In genomic region chr18:57927511-57927910, GRCh38 we compare ENCODE assay signal across 31 cellular contexts.
"Had no signal": no experiment of that assay in that cellular context is flagged by ENCODE, and none has a peak within 500 bp of the region (broad histone marks: within the 10 kb centered on the region; RNA-seq: fewer than 3 reads in every experiment).

No MANE protein-coding gene starts in this region.

- H3K9me3 ChIP-seq: left lung, neutrophil, ovary, right atrium auricular region, stomach, testis, thyroid gland, transverse colon, upper lobe of right lung had no signal

- H3K9ac ChIP-seq: neural progenitor cell had no signal

- H3K27me3 Mint-ChIP-seq: naive B cell; progenitor cell of endocrine pancreas; stimulated activated naive B cell treated with anti-CD40 and anti-IgM and Interleukin-4, amounts not matched to agents 10 μg/mL and 1 μg/mL and 100 μg/mL, for 72 hours had no signal

- H3K4me1 ChIP-seq: neural progenitor cell, testis, upper lobe of right lung had no signal

- H2AFZ ChIP-seq: neural progenitor cell had no signal

- DNase-seq: hippocampal formation; kidney glomerular epithelial cell; left cardiac atrium; left lung; mesendoderm; naive B cell; natural killer cell; nephron progenitor cell; occipital lobe; ovary; stimulated activated CD4-positive, alpha-beta T cell treated with anti-CD3 and anti-CD28 coated beads, Interleukin-12 subunit alpha, Interleukin-12 subunit beta, amount 100 ng/mL, for 4 hours; stimulated activated CD4-positive, alpha-beta T cell treated with anti-CD3 and anti-CD28 coated beads, Interleukin-15, amount 100 ng/mL, for 24 hours; stimulated activated CD4-positive, alpha-beta T cell treated with anti-CD3 and anti-CD28 coated beads, Interleukin-2, amount 100 ng/mL, for 24 hours; stimulated activated CD4-positive, alpha-beta T cell treated with anti-CD3 and anti-CD28 coated beads, Interleukin-4, amount 100 ng/mL, for 1 hour; stimulated activated naive B cell treated with anti-CD40 and anti-IgM and Interleukin-4, amounts not matched to agents 10 μg/mL and 1 μg/mL and 100 μg/mL, for 72 hours; stimulated activated naive CD8-positive, alpha-beta T cell treated with anti-CD3 and anti-CD28 coated beads, Interleukin-15, Interleukin-2, amounts not matched to agents 100 U/mL and 50 U/mL, for 24 hours; stomach; testis; thyroid gland; transverse colon; upper lobe of right lung had no signal

- H3K4me2 ChIP-seq: neural progenitor cell had no signal

- H3K9me3 Mint-ChIP-seq: mesothelial cell of epicardium; naive B cell; natural killer cell; nephron progenitor cell; neural progenitor cell; stimulated activated naive B cell treated with anti-CD40 and anti-IgM and Interleukin-4, amounts not matched to agents 10 μg/mL and 1 μg/mL and 100 μg/mL, for 72 hours had no signal

- H3K27ac ChIP-seq: left lung, neural progenitor cell, neutrophil, ovary, right atrium auricular region, skin epidermis, stomach, testis, thyroid gland, transverse colon, upper lobe of right lung had no signal

- H3K4me3 ChIP-seq: left lung, lung, neural progenitor cell, ovary, right atrium auricular region, skin epidermis, stomach, testis, thyroid gland, transverse colon, upper lobe of right lung had no signal

- H3K36me3 ChIP-seq: left lung, neural progenitor cell, neutrophil, ovary, right atrium auricular region, stomach, thyroid gland, transverse colon, upper lobe of right lung had no signal

- H3K4me3 Mint-ChIP-seq: mesothelial cell of epicardium; naive B cell; natural killer cell; nephron progenitor cell; neural progenitor cell; stimulated activated naive B cell treated with anti-CD40 and anti-IgM and Interleukin-4, amounts not matched to agents 10 μg/mL and 1 μg/mL and 100 μg/mL, for 72 hours had no signal

- H3K27ac Mint-ChIP-seq: mesothelial cell of epicardium; natural killer cell; nephron progenitor cell; neural progenitor cell; progenitor cell of endocrine pancreas; stimulated activated naive B cell treated with anti-CD40 and anti-IgM and Interleukin-4, amounts not matched to agents 10 μg/mL and 1 μg/mL and 100 μg/mL, for 72 hours had no signal

- H3K36me3 Mint-ChIP-seq: mesothelial cell of epicardium; naive B cell; natural killer cell; neural progenitor cell; stimulated activated naive B cell treated with anti-CD40 and anti-IgM and Interleukin-4, amounts not matched to agents 10 μg/mL and 1 μg/mL and 100 μg/mL, for 72 hours had no signal

- FAIRE-seq: keratinocyte, urothelium cell line had no signal

- H3K4me1 Mint-ChIP-seq: mesothelial cell of epicardium, nephron progenitor cell, neural progenitor cell had no signal

- H3K27me3 ChIP-seq: left lung, neural progenitor cell, neutrophil, ovary, right atrium auricular region, stomach, testis, thyroid gland, transverse colon, upper lobe of right lung had no signal

- ATAC-seq: left cardiac atrium; left lung; natural killer cell; sciatic nerve; stimulated activated naive B cell treated with anti-CD40 and anti-IgM and Interleukin-4, amounts not matched to agents 10 μg/mL and 1 μg/mL and 100 μg/mL, for 72 hours; stimulated activated naive CD8-positive, alpha-beta T cell treated with anti-CD3 and anti-CD28 coated beads, Interleukin-15, Interleukin-2, amounts not matched to agents 100 U/mL and 50 U/mL, for 24 hours; upper lobe of right lung had no signal
